ENCODE assay signal across 10 cellular contexts in the genomic region with DNA sequence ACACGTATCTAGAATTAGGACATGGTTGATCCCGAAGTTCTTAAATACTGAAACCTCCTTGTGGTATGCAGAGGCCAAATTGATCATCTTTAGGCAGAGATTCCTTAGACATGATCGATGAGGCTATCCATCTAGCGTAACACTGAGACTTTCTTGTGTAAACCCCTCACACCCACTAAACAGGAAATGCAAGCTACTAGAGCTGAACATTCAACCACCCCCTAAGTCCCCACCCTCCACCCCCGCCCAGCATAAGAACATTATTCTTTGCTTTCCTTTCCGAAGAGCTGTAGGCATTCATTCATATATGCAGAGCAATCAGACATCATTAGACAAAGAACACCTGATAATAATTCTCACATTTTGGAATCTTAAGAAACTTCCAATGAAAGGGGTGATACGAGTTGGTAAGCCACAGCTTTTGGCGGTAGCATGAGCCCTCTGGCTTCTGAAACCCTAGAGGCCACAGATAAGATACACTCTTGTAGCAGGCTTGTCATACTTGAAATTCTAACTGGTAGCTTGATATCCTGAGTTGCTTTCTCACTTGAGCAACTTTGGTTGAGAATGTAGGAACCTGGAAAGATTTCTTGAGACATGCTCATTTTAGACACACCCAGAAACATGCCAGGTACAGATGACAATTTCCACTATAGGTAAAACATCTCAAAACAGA. TPM values are rescaled to one million over a fixed set of nuclear protein-coding genes. Genes with fewer than 3 reads are reported as not detected.
A peak's percentile ranks its signal among the peaks of the same experiment; 100 is the strongest.
DNase-seq lines count a peak whose midpoint lies in the region; ATAC-seq and FAIRE-seq lines count a peak whose summit lies in the region.
"Had no signal": no experiment of that assay in that cellular context is flagged by ENCODE, and none has a peak within 500 bp of the region (broad histone marks: within the 10 kb centered on the region; RNA-seq: fewer than 3 reads in every experiment).

No MANE protein-coding gene starts in this region.

- CTCF ChIA-PET in activated CD4-positive, alpha-beta T cell treated with anti-CD3 and anti-CD28 coated beads for 36 hours (lab: Charles Lee): interaction anchor here (0.6 to 3.4 kb wide), 17 partner anchors 9 to 450 kb away, joined by 3 to 22 read pairs (median 4); a partner anchor contains a TSS

- H3K36me3 Mint-ChIP-seq in activated CD4-positive, alpha-beta T cell treated with anti-CD3 and anti-CD28 coated beads for 36 hours (ENCODE audit: low read depth): peaks cover 10% of the 10 kb centered on the region
- peaks cover 7% of the 10 kb centered on the region for H3K36me3 Mint-ChIP-seq in stimulated activated effector memory CD8-positive, alpha-beta T cell treated with anti-CD3 and anti-CD28 coated beads, Interleukin-12 subunit alpha, Interleukin-12 subunit beta, amount 100 ng/mL, for 72 hours

- peak; percentile 54 for ATAC-seq in activated CD4-positive, alpha-beta T cell treated with anti-CD3 and anti-CD28 coated beads for 36 hours
- peak; percentile 38 for ATAC-seq in HG02623 (IDR thresholded peaks at IDR 0.05; ENCODE audit: unreplicated experiment)
- peak; percentile 79 for ATAC-seq in stimulated activated effector memory CD8-positive, alpha-beta T cell treated with anti-CD3 and anti-CD28 coated beads, Interleukin-12 subunit alpha, Interleukin-12 subunit beta, amount 100 ng/mL, for 72 hours

- H3K9me3 Mint-ChIP-seq in activated CD4-positive, alpha-beta T cell treated with anti-CD3 and anti-CD28 coated beads for 36 hours (ENCODE audit: low read depth): no peaks in the 10 kb centered on the region
- no peaks in the 10 kb centered on the region for H3K9me3 Mint-ChIP-seq in stimulated activated effector memory CD8-positive, alpha-beta T cell treated with anti-CD3 and anti-CD28 coated beads, Interleukin-12 subunit alpha, Interleukin-12 subunit beta, amount 100 ng/mL, for 72 hours
- H3K9me3 Mint-ChIP-seq: nephron progenitor cell had no signal

- intact Hi-C loops in activated CD4-positive, alpha-beta T cell treated with anti-CD3 and anti-CD28 coated beads for 36 hours (cut with DNase I, micrococcal nuclease): loop anchor here (1.0 kb wide), 2 partner anchors 11 to 41 kb away; no protein-coding TSS in a partner anchor

- H3K27me3 Mint-ChIP-seq in activated CD4-positive, alpha-beta T cell treated with anti-CD3 and anti-CD28 coated beads for 36 hours: no peaks in the 10 kb centered on the region

- peaks cover 96% of the 10 kb centered on the region for H3K4me1 Mint-ChIP-seq in activated CD4-positive, alpha-beta T cell treated with anti-CD3 and anti-CD28 coated beads for 36 hours
- H3K4me1 Mint-ChIP-seq in stimulated activated effector memory CD8-positive, alpha-beta T cell treated with anti-CD3 and anti-CD28 coated beads, Interleukin-12 subunit alpha, Interleukin-12 subunit beta, amount 100 ng/mL, for 72 hours: peaks cover 97% of the 10 kb centered on the region

- DNase-seq in activated CD4-positive, alpha-beta T cell treated with anti-CD3 and anti-CD28 coated beads for 36 hours: peak; percentile 50
- no peak for DNase-seq in activated CD4-positive, alpha-beta T cell treated with anti-CD3 and anti-CD28 coated beads for 4 hours
- DNase-seq in NAMALWA (ENCODE audit: low spot score) (peak; percentile 70), GM19240 (ENCODE audit: insufficient read length, low spot score) (no peak), frontal cortex (ENCODE audit: low spot score in 2 of 2) (no peak)
- DNase-seq in stimulated activated effector memory CD8-positive, alpha-beta T cell treated with anti-CD3 and anti-CD28 coated beads, Interleukin-12 subunit alpha, Interleukin-12 subunit beta, amount 100 ng/mL, for 72 hours (ENCODE audit: low spot score in 2 of 2): no peak
- DNase-seq in stimulated activated CD8-positive, alpha-beta memory T cell treated with anti-CD3 and anti-CD28 coated beads, Interleukin-4, amount 100 ng/mL, for 48 hours: no peak
- DNase-seq: nephron progenitor cell had no signal

- POLR2A ChIA-PET in activated CD4-positive, alpha-beta T cell treated with anti-CD3 and anti-CD28 coated beads for 36 hours (lab: Charles Lee): interaction anchor here (0.7 to 1.5 kb wide), 6 partner anchors 8 to 95 kb away, joined by 3 to 4 read pairs (median 3); a partner anchor contains a TSS

- FAIRE-seq in frontal cortex (lab: Jason Lieb, UNC): no peak
- FAIRE-seq: TTC549 had no signal

- H3K27ac Mint-ChIP-seq in activated CD4-positive, alpha-beta T cell treated with anti-CD3 and anti-CD28 coated beads for 36 hours: peak overlapping the region; percentile 59
- H3K27ac Mint-ChIP-seq in stimulated activated effector memory CD8-positive, alpha-beta T cell treated with anti-CD3 and anti-CD28 coated beads, Interleukin-12 subunit alpha, Interleukin-12 subunit beta, amount 100 ng/mL, for 72 hours: peak overlapping the region; percentile 87
- H3K27ac Mint-ChIP-seq: nephron progenitor cell had no signal

- peak overlapping the region; percentile 37 for H3K4me3 Mint-ChIP-seq in activated CD4-positive, alpha-beta T cell treated with anti-CD3 and anti-CD28 coated beads for 36 hours
- H3K4me3 Mint-ChIP-seq in stimulated activated effector memory CD8-positive, alpha-beta T cell treated with anti-CD3 and anti-CD28 coated beads, Interleukin-12 subunit alpha, Interleukin-12 subunit beta, amount 100 ng/mL, for 72 hours: peak overlapping the region; percentile 71
- H3K4me3 Mint-ChIP-seq: nephron progenitor cell had no signal

RNA-seq across cellular contexts. Expression of a gene that starts 42.2 kb away (rescaled TPM):
- total RNA-seq in activated CD4-positive, alpha-beta T cell treated with anti-CD3 and anti-CD28 coated beads for 36 hours: 10 to 100 TPM; 40.4 to 57.0 TPM
- 3.7 TPM for total RNA-seq in frontal cortex

Comparison
In these comparisons a context has a peak if more than half of its experiments do, and no peak if none do; other contexts are left out.
1. DNase-seq: peak in activated CD4-positive, alpha-beta T cell treated with anti-CD3 and anti-CD28 coated beads for 36 hours (single experiment) and NAMALWA (single experiment); none in activated CD4-positive, alpha-beta T cell treated with anti-CD3 and anti-CD28 coated beads for 4 hours (0 of 2), stimulated activated effector memory CD8-positive, alpha-beta T cell treated with anti-CD3 and anti-CD28 coated beads, Interleukin-12 subunit alpha, Interleukin-12 subunit beta, amount 100 ng/mL, for 72 hours (0 of 2), GM19240 (single experiment), frontal cortex (0 of 2) and stimulated activated CD8-positive, alpha-beta memory T cell treated with anti-CD3 and anti-CD28 coated beads, Interleukin-4, amount 100 ng/mL, for 48 hours (single experiment).
2. Peak in every context shown above with its lines, with median percentiles within 50 percentile points of each other: ATAC-seq.